8 cellular contexts compared by ENCODE assay signal in the genomic region with DNA sequence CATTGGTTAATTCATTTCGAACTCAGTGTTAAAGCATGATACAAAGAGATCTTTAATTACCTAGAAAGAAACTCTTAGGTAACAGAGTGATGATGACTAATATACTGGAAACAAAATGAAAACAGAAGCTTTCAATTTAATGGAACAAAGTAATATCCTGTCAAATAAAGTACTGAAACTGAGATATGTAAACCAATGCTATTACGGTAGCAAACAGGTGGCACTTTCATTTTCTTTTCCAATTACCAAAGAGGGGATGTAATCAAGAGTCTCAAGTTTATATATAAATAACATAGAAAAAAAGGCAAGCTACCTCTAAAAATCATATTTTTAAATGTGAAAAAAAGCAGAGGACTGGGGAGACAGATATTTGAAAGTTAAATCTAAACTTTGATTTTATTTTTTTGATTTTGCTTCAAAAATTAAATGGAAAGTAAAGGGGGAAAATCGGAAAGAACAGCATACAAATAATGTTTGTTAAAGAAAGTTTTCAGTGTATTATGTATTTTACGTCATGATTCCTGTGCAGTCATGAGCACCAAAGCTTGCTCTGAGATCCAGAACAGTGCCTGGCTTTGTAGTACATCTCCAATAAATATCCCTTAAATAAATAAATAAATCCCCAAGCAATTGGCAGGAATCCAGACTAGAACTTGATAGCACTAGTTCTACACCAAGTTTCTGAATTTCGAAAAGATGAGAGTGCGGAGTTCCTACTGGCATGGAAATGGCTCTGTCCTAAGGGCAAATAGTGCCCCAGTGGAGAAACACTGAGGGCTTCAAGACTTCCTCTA. TPM values are rescaled to one million over a fixed set of nuclear protein-coding genes. Genes with fewer than 3 reads are reported as not detected.
A peak's percentile ranks its signal among the peaks of the same experiment; 100 is the strongest.
DNase-seq lines count a peak whose midpoint lies in the region; ATAC-seq and TF ChIP-seq lines count a peak whose summit lies in the region.

No MANE protein-coding gene starts in this region.

- H3K9me3 ChIP-seq in naive thymus-derived CD4-positive, alpha-beta T cell (ENCODE audit: control insufficient read depth in 2 of 3, low read length in 3 of 3): no peaks in the 10 kb centered on the region
- H3K9me3 ChIP-seq in heart right ventricle: no peaks in the 10 kb centered on the region

- no peak for DNase-seq in activated CD4-positive, alpha-beta memory T cell treated with anti-CD3 and anti-CD28 coated beads, Interleukin-2, amount 10 ng/mL, durations not matched to agents 7 days and 5 days
- no peak for DNase-seq in activated CD4-positive, alpha-beta memory T cell treated with anti-CD3 and anti-CD28 coated beads for 36 hours
- peak; percentile 48 for DNase-seq in RWPE1 (ENCODE audit: low spot score)
- DNase-seq in naive thymus-derived CD4-positive, alpha-beta T cell: no peak
- no peak for DNase-seq in heart right ventricle
- no peak for DNase-seq in sciatic nerve (ENCODE audit: low spot score)
- DNase-seq in stimulated activated naive CD4-positive, alpha-beta T cell (lab: John Stamatoyannopoulos, UW): no peak

- H3K36me3 ChIP-seq in naive thymus-derived CD4-positive, alpha-beta T cell (ENCODE audit: control insufficient read depth in 2 of 3, insufficient read depth in 3 of 3, low read length in 3 of 3): no peaks in the 10 kb centered on the region
- H3K36me3 ChIP-seq in heart right ventricle: no peaks in the 10 kb centered on the region

- peaks cover 21% of the 10 kb centered on the region for H3K4me1 Mint-ChIP-seq in activated CD4-positive, alpha-beta memory T cell treated with anti-CD3 and anti-CD28 coated beads, Interleukin-2, amount 10 ng/mL, durations not matched to agents 7 days and 5 days
- H3K4me1 Mint-ChIP-seq in activated CD4-positive, alpha-beta memory T cell treated with anti-CD3 and anti-CD28 coated beads for 36 hours (ENCODE audit: low read depth): peaks cover 22% of the 10 kb centered on the region
- H3K4me1 Mint-ChIP-seq in naive thymus-derived CD4-positive, alpha-beta T cell: peaks cover 0 to 21% (median 8%) of the 10 kb centered on the region in 7 donors

- POLR2A ChIA-PET in activated CD4-positive, alpha-beta memory T cell treated with anti-CD3 and anti-CD28 coated beads, Interleukin-2, amount 10 ng/mL, durations not matched to agents 7 days and 5 days (lab: Charles Lee): interaction anchor here (1.0 to 1.3 kb wide), 3 partner anchors 27 to 30 kb away, joined by 3 to 4 read pairs (median 4); no protein-coding TSS in a partner anchor
- POLR2A ChIA-PET in activated CD4-positive, alpha-beta memory T cell treated with anti-CD3 and anti-CD28 coated beads for 36 hours (lab: Charles Lee): interaction anchor here (1.4 kb wide), 1 partner anchor 29 kb away, joined by 3 read pairs; no protein-coding TSS in a partner anchor
- POLR2A ChIA-PET in RWPE1 (lab: Yijun Ruan, JAX; ENCODE audit: low non-redundant PET): no interaction called here
- POLR2A ChIA-PET in naive thymus-derived CD4-positive, alpha-beta T cell (lab: Charles Lee): no interaction called here

- 81 to 88% methylated on average over 6 of the region's 6 CpGs for WGBS in heart right ventricle, 2 donors

- no peak for TF ChIP-seq CTCF in RWPE1 (conservative IDR thresholded peaks at IDR 0.05; ENCODE audit: low read depth)
- TF ChIP-seq CTCF in heart right ventricle (IDR thresholded peaks at IDR 0.05): no peak

- CTCF ChIA-PET in activated CD4-positive, alpha-beta memory T cell treated with anti-CD3 and anti-CD28 coated beads, Interleukin-2, amount 10 ng/mL, durations not matched to agents 7 days and 5 days (lab: Charles Lee): no interaction called here
- CTCF ChIA-PET in activated CD4-positive, alpha-beta memory T cell treated with anti-CD3 and anti-CD28 coated beads for 36 hours (lab: Charles Lee): interaction anchor here (1.3 kb wide), 1 partner anchor 30 kb away, joined by 5 read pairs; no protein-coding TSS in a partner anchor
- CTCF ChIA-PET in RWPE1 (lab: Yijun Ruan, JAX): interaction anchor here (0.7 kb wide), 1 partner anchor 144 kb away, joined by 3 read pairs; no protein-coding TSS in a partner anchor
- CTCF ChIA-PET in naive thymus-derived CD4-positive, alpha-beta T cell (lab: Charles Lee): no interaction called here

- peak overlapping the region; percentile 48 for H3K4me3 Mint-ChIP-seq in activated CD4-positive, alpha-beta memory T cell treated with anti-CD3 and anti-CD28 coated beads, Interleukin-2, amount 10 ng/mL, durations not matched to agents 7 days and 5 days
- no peak overlapping the region for H3K4me3 Mint-ChIP-seq in activated CD4-positive, alpha-beta memory T cell treated with anti-CD3 and anti-CD28 coated beads for 36 hours
- peak overlapping the region in 8 of 10 donors; percentile 38 to 66 (median 51) for H3K4me3 Mint-ChIP-seq in naive thymus-derived CD4-positive, alpha-beta T cell

- no peak overlapping the region for H3K27ac ChIP-seq in RWPE1
- no peak overlapping the region for H3K27ac ChIP-seq in naive thymus-derived CD4-positive, alpha-beta T cell (ENCODE audit: low read depth, low read length)
- no peak overlapping the region for H3K27ac ChIP-seq in heart right ventricle

- no peaks in the 10 kb centered on the region for H3K27me3 Mint-ChIP-seq in activated CD4-positive, alpha-beta memory T cell treated with anti-CD3 and anti-CD28 coated beads, Interleukin-2, amount 10 ng/mL, durations not matched to agents 7 days and 5 days
- no peaks in the 10 kb centered on the region for H3K27me3 Mint-ChIP-seq in activated CD4-positive, alpha-beta memory T cell treated with anti-CD3 and anti-CD28 coated beads for 36 hours
- peaks cover 0 to 2% (median 0%) of the 10 kb centered on the region in 5 donors for H3K27me3 Mint-ChIP-seq in naive thymus-derived CD4-positive, alpha-beta T cell

- intact Hi-C loops in activated CD4-positive, alpha-beta memory T cell treated with anti-CD3 and anti-CD28 coated beads for 36 hours (cut with micrococcal nuclease): loop anchor here (1.0 to 5.0 kb wide), 8 partner anchors 23 to 407 kb away; partner anchors contain the start of genes C4orf46 and FNIP2
- intact Hi-C loops in naive thymus-derived CD4-positive, alpha-beta T cell (cut with micrococcal nuclease): loop anchor here in 1 of 2 donors (1.0 kb wide), 3 partner anchors 24 to 31 kb away; no protein-coding TSS in a partner anchor
- intact Hi-C loops in heart right ventricle (cut with DNase I) (no loop called here), sciatic nerve (cut with DNase I) (no loop called here)

- ATAC-seq in HG03025 (IDR thresholded peaks at IDR 0.05; ENCODE audit: low FRiP score, unreplicated experiment): peak; percentile 97
- ATAC-seq in naive thymus-derived CD4-positive, alpha-beta T cell: peak; percentile 41
- no peak for ATAC-seq in heart right ventricle
- ATAC-seq in sciatic nerve: no peak

- H3K9me3 Mint-ChIP-seq in activated CD4-positive, alpha-beta memory T cell treated with anti-CD3 and anti-CD28 coated beads, Interleukin-2, amount 10 ng/mL, durations not matched to agents 7 days and 5 days: no peaks in the 10 kb centered on the region
- no peaks in the 10 kb centered on the region for H3K9me3 Mint-ChIP-seq in activated CD4-positive, alpha-beta memory T cell treated with anti-CD3 and anti-CD28 coated beads for 36 hours
- no peaks in the 10 kb centered on the region for H3K9me3 Mint-ChIP-seq in naive thymus-derived CD4-positive, alpha-beta T cell

- H3K4me1 ChIP-seq in naive thymus-derived CD4-positive, alpha-beta T cell (ENCODE audit: control insufficient read depth in 2 of 2, insufficient read depth in 2 of 2, low read length in 2 of 2): peaks cover 0 to 3% of the 10 kb centered on the region in 2 donors
- H3K4me1 ChIP-seq in heart right ventricle: peaks cover 0 to 6% (median 0%) of the 10 kb centered on the region in 9 donors

- H3K4me3 ChIP-seq in naive thymus-derived CD4-positive, alpha-beta T cell (ENCODE audit: low read length): no peak overlapping the region
- H3K4me3 ChIP-seq in heart right ventricle: no peak overlapping the region

- no peaks in the 10 kb centered on the region for H3K27me3 ChIP-seq in naive thymus-derived CD4-positive, alpha-beta T cell (ENCODE audit: control insufficient read depth in 2 of 2, insufficient read depth in 2 of 2, low read length in 2 of 2)
- no peaks in the 10 kb centered on the region for H3K27me3 ChIP-seq in heart right ventricle

- H3K27ac Mint-ChIP-seq in activated CD4-positive, alpha-beta memory T cell treated with anti-CD3 and anti-CD28 coated beads, Interleukin-2, amount 10 ng/mL, durations not matched to agents 7 days and 5 days: peak overlapping the region; percentile 35
- H3K27ac Mint-ChIP-seq in activated CD4-positive, alpha-beta memory T cell treated with anti-CD3 and anti-CD28 coated beads for 36 hours: no peak overlapping the region
- peak overlapping the region in 2 of 9 donors; percentile 18 to 56 for H3K27ac Mint-ChIP-seq in naive thymus-derived CD4-positive, alpha-beta T cell

- no peaks in the 10 kb centered on the region for H3K36me3 Mint-ChIP-seq in activated CD4-positive, alpha-beta memory T cell treated with anti-CD3 and anti-CD28 coated beads, Interleukin-2, amount 10 ng/mL, durations not matched to agents 7 days and 5 days (ENCODE audit: low read depth)
- H3K36me3 Mint-ChIP-seq in activated CD4-positive, alpha-beta memory T cell treated with anti-CD3 and anti-CD28 coated beads for 36 hours: no peaks in the 10 kb centered on the region
- no peaks in the 10 kb centered on the region for H3K36me3 Mint-ChIP-seq in naive thymus-derived CD4-positive, alpha-beta T cell

RNA-seq across cellular contexts. Expression of gene RAPGEF2, which starts 25.0 kb away (rescaled TPM):
- total RNA-seq in activated CD4-positive, alpha-beta memory T cell treated with anti-CD3 and anti-CD28 coated beads, Interleukin-2, amount 10 ng/mL, durations not matched to agents 7 days and 5 days: 10 to 100 TPM; 24.1 to 27.8 TPM
- 10 to 100 TPM; 18.6 to 22.0 TPM for total RNA-seq in activated CD4-positive, alpha-beta memory T cell treated with anti-CD3 and anti-CD28 coated beads for 36 hours
- 10 to 100 TPM; 19.1 to 35.2 (median 21.9) TPM for total RNA-seq in naive thymus-derived CD4-positive, alpha-beta T cell
- polyA plus RNA-seq in naive thymus-derived CD4-positive, alpha-beta T cell: under 1 TPM; 0.72 to 0.87 TPM
- 10 to 100 TPM; 36.1 to 68.8 (median 54.6) TPM for total RNA-seq in heart right ventricle
- 10 to 100 TPM in 1 of 2 donors, 1 to 10 TPM in 1; 9.2 to 13.5 TPM for polyA plus RNA-seq in heart right ventricle
- 74.0 TPM for total RNA-seq in sciatic nerve

Comparison
In these comparisons a context has a peak if more than half of its experiments do, and no peak if none do; other contexts are left out.
1. CTCF ChIA-PET loops: an anchor here in activated CD4-positive, alpha-beta memory T cell treated with anti-CD3 and anti-CD28 coated beads for 36 hours (1.3 kb wide) and RWPE1 (0.7 kb wide); none called in activated CD4-positive, alpha-beta memory T cell treated with anti-CD3 and anti-CD28 coated beads, Interleukin-2, amount 10 ng/mL, durations not matched to agents 7 days and 5 days and naive thymus-derived CD4-positive, alpha-beta T cell.
2. ATAC-seq: peak in HG03025 (single experiment) and naive thymus-derived CD4-positive, alpha-beta T cell (single experiment); none in heart right ventricle (0 of 8) and sciatic nerve (single experiment).
3. POLR2A ChIA-PET loops: an anchor here in activated CD4-positive, alpha-beta memory T cell treated with anti-CD3 and anti-CD28 coated beads, Interleukin-2, amount 10 ng/mL, durations not matched to agents 7 days and 5 days (1.0 to 1.3 kb wide) and activated CD4-positive, alpha-beta memory T cell treated with anti-CD3 and anti-CD28 coated beads for 36 hours (1.4 kb wide); none called in RWPE1 and naive thymus-derived CD4-positive, alpha-beta T cell.